In genomic region chr15:41870689-41871081, GRCh38 we compare ENCODE assay signal across 9 cellular contexts. TPM values are rescaled to one million over a fixed set of nuclear protein-coding genes. Genes with fewer than 3 reads are reported as not detected.
DNase-seq lines count a peak whose midpoint lies in the region; ATAC-seq and TF ChIP-seq lines count a peak whose summit lies in the region.
"Had no signal": no experiment of that assay in that cellular context is flagged by ENCODE, and none has a peak within 500 bp of the region (broad histone marks: within the 10 kb centered on the region; RNA-seq: fewer than 3 reads in every experiment).

No MANE protein-coding gene starts in this region.

- H3K27me3 Mint-ChIP-seq in WTC11 (ENCODE audit: low read depth), result no peaks in the 10 kb centered on the region; the same call in 1 of the 2 replicates

- no peaks in the 10 kb centered on the region for H3K9me3 Mint-ChIP-seq in WTC11

- intact Hi-C loops in sciatic nerve (cut with DNase I), result no loop called here

- DNase-seq in Daoy (ENCODE audit: low read depth) (peak; percentile 92), WTC11 (ENCODE audit: low spot score) (no peak), astrocyte of the spinal cord (ENCODE audit: low read depth, low spot score) (peak; percentile 76), sciatic nerve (ENCODE audit: low spot score) (no peak), amniotic stem cell (lab: John Stamatoyannopoulos, UW) (no peak), RPMI8226 (no peak)
- DNase-seq: DMS 273 treated with DMSO at 0.1 percent for 48 hours had no signal

- H3K27ac Mint-ChIP-seq in WTC11, result peak overlapping the region; percentile 91

- no peak overlapping the region for H3K4me3 Mint-ChIP-seq in WTC11

- no peaks in the 10 kb centered on the region for H3K36me3 Mint-ChIP-seq in WTC11

- ATAC-seq in WTC11 (no peak), sciatic nerve (peak; percentile 29), HG03571 (IDR thresholded peaks at IDR 0.05; ENCODE audit: unreplicated experiment) (no peak), GM19467 (IDR thresholded peaks at IDR 0.05; ENCODE audit: unreplicated experiment) (no peak)

- H3K4me3 ChIP-seq in astrocyte of the spinal cord (ENCODE audit: low read depth, low read length), result no peak overlapping the region

- no peaks in the 10 kb centered on the region for H3K4me1 Mint-ChIP-seq in WTC11

- TF ChIP-seq CTCF in WTC11 (IDR thresholded peaks at IDR 0.05) (no peak), astrocyte of the spinal cord (IDR thresholded peaks at IDR 0.05; ENCODE audit: low read depth, low read length) (no peak)

- in situ Hi-C loops in astrocyte of the spinal cord (cut with HindIII; ENCODE audit: low sequenced_read_pairs), result no loop called here

- CTCF ChIA-PET in WTC11 (lab: Charles Lee), result interaction anchor here (0.7 to 1.2 kb wide), 4 partner anchors 11 to 96 kb away, joined by 3 to 7 read pairs (median 3); no protein-coding TSS in a partner anchor

- POLR2A ChIA-PET in WTC11 (lab: Charles Lee), result no interaction called here

TF ChIP-seq in WTC11, 78 proteins besides CTCF, POLR2A, EP300 and RAD21:
- TF ChIP-seq IRF2 (CRISPR knock-in tag; IDR thresholded peaks at IDR 0.05; ENCODE audit: borderline replicate concordance, low read depth) (no peak), EMX1 (CRISPR knock-in tag; IDR thresholded peaks at IDR 0.05) (no peak), OVOL2 (CRISPR knock-in tag; IDR thresholded peaks at IDR 0.05; ENCODE audit: borderline replicate concordance) (no peak), ZNF512 (CRISPR knock-in tag; IDR thresholded peaks at IDR 0.05; ENCODE audit: borderline replicate concordance) (no peak), JUN (CRISPR knock-in tag; IDR thresholded peaks at IDR 0.05) (no peak), ETV6 (CRISPR knock-in tag; IDR thresholded peaks at IDR 0.05) (no peak), MYBL2 (CRISPR knock-in tag; IDR thresholded peaks at IDR 0.05) (no peak), GABPB1 (CRISPR knock-in tag; IDR thresholded peaks at IDR 0.05) (no peak), KAT7 (CRISPR knock-in tag; IDR thresholded peaks at IDR 0.05; ENCODE audit: borderline replicate concordance) (no peak), CDX4 (CRISPR knock-in tag; IDR thresholded peaks at IDR 0.05; ENCODE audit: borderline replicate concordance) (no peak)

RNA-seq across cellular contexts. Expression of gene SPTBN5, which starts 23.2 kb away (rescaled TPM):
- total RNA-seq in Daoy (2014; rRNA removed; shearing (Covaris generic)), result 1.1 and 3.8 TPM in 2 replicates
- total RNA-seq in WTC11 (2021), result 1.2 to 2.3 TPM (median 2.0 TPM) in 3 replicates
- 35.0 TPM for total RNA-seq in sciatic nerve

RNA-seq across cellular contexts. Expression of gene PLA2G4B, which starts 32.0 kb away (rescaled TPM):
- 0.71 and 4.6 TPM in 2 replicates for total RNA-seq in Daoy (2014; rRNA removed; shearing (Covaris generic))
- 5.5 to 11.0 TPM (median 7.9 TPM) in 3 replicates for total RNA-seq in WTC11 (2021)
- total RNA-seq in sciatic nerve, result 9.8 TPM

RNA-seq across cellular contexts. Expression of gene JMJD7, which starts 42.8 kb away (rescaled TPM):
- total RNA-seq in Daoy (2014; rRNA removed; shearing (Covaris generic)), result 0.65 and 3.0 TPM in 2 replicates
- total RNA-seq in WTC11 (2021), result 14.8 to 19.9 TPM (median 18.2 TPM) in 3 replicates
- 18.5 TPM for total RNA-seq in sciatic nerve

Comparison
In these comparisons a context has a peak if more than half of its experiments do, and no peak if none do; other contexts are left out.
1. DNase-seq: peak in Daoy (single experiment) and astrocyte of the spinal cord (single experiment); none in WTC11 (single experiment), sciatic nerve (single experiment), amniotic stem cell (single experiment) and RPMI8226 (single experiment).